Comparison of ENCODE assay signal across 12 cellular contexts in the genomic region with DNA sequence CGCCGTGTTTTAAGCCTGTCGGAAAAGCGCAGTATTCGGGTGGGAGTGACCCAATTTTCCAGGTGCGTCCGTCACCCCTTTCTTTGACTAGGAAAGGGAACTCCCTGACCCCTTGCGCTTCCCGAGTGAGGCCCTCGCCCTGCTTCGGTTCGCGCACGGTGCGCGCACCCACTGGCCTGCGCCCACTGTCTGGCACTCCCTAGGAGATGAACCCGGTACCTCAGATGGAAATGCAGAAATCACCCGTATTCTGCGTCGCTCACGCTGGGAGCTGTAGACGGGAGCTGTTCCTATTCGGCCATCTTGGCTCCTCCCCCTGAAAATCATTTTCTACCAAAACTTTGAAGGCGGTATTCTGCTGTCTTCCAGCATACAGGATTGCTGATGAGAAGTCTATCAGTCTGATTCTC. TPM values are rescaled to one million over a fixed set of nuclear protein-coding genes. Genes with fewer than 3 reads are reported as not detected.
DNase-seq lines count a peak whose midpoint lies in the region; ATAC-seq and TF ChIP-seq lines count a peak whose summit lies in the region.
"Not testable (repeated sequence)": the region's sequence is repeated elsewhere in the genome, so short reads cannot be mapped to it uniquely, and the experiment has no call there.
"Had no signal": no experiment of that assay in that cellular context is flagged by ENCODE, and none has a peak within 500 bp of the region (broad histone marks: within the 10 kb centered on the region; RNA-seq: fewer than 3 reads in every experiment).

No MANE protein-coding gene starts in this region.

- not testable (repeated sequence) for H3K4me1 Mint-ChIP-seq in Calu3 (ENCODE audit: low read depth, unreplicated experiment); activated CD4-positive, alpha-beta T cell treated with anti-CD3 and anti-CD28 coated beads for 36 hours; MCF 10A (ENCODE audit: insufficient read depth, unreplicated experiment); osteocyte (ENCODE audit: unreplicated experiment)

- 17% methylated on average over 25 of the region's 25 CpGs for WGBS in HUES64
- WGBS in mesenchymal stem cell, result 59% methylated on average over 24 of the region's 25 CpGs

- H2BK15ac ChIP-seq in mesenchymal stem cell (ENCODE audit: low read depth, poor library complexity, severe bottlenecking), result not testable (repeated sequence)

- BruUV-seq in Calu3 (replicated peaks; lab: Mats Ljungman, UMichigan); MCF 10A (replicated peaks; lab: Mats Ljungman, UMichigan): not testable (repeated sequence)

- not testable (repeated sequence) for H3K79me1 ChIP-seq in mesenchymal stem cell (replicated peaks; ENCODE audit: low read length, poor library complexity, severe bottlenecking)

- H3K27ac ChIP-seq in HUES64 (ENCODE audit: low read depth, low read length); cardiac muscle cell; mesenchymal stem cell (ENCODE audit: low read length, poor library complexity, severe bottlenecking): not testable (repeated sequence)

- H3K9me3 ChIP-seq in HUES64 (ENCODE audit: insufficient read depth, low read depth, low read length); cardiac muscle cell (ENCODE audit: low read depth); mesenchymal stem cell (ENCODE audit: control insufficient read depth, low read length): not testable (repeated sequence)

- H3K4ac ChIP-seq in mesenchymal stem cell (ENCODE audit: low read depth in 1 of 2, low read length in 2 of 2), result not testable (repeated sequence)

- not testable (repeated sequence) for H3K14ac ChIP-seq in mesenchymal stem cell (ENCODE audit: low read length in 2 of 2)

- POLR2A ChIA-PET in activated CD4-positive, alpha-beta T cell treated with anti-CD3 and anti-CD28 coated beads for 36 hours (lab: Charles Lee); MCF 10A (lab: Yijun Ruan, JAX): not testable (repeated sequence)

- CTCF ChIA-PET in Calu3 (lab: Charles Lee); activated CD4-positive, alpha-beta T cell treated with anti-CD3 and anti-CD28 coated beads for 36 hours (lab: Charles Lee): not testable (repeated sequence)
- CTCF ChIA-PET in MCF 10A (lab: Yijun Ruan, JAX), result interaction anchor here (0.7 to 2.2 kb wide), 5 partner anchors 16 to 27 kb away, joined by 3 to 6 read pairs (median 5); no protein-coding TSS in a partner anchor

- H3K4me1 ChIP-seq in HUES64 (ENCODE audit: insufficient read depth, low read length) (peaks cover 17% of the 10 kb centered on the region; the same call in 1 of the 2 replicates), cardiac muscle cell (ENCODE audit: low read depth) (peaks cover 11% of the 10 kb centered on the region)
- H3K4me1 ChIP-seq in mesenchymal stem cell (ENCODE audit: control insufficient read depth, insufficient read depth, low read depth, low read length), result not testable (repeated sequence)

- not testable (repeated sequence) for H3K9me3 Mint-ChIP-seq in Calu3 (ENCODE audit: low read depth, unreplicated experiment); activated CD4-positive, alpha-beta T cell treated with anti-CD3 and anti-CD28 coated beads for 36 hours (ENCODE audit: low read depth); MCF 10A (ENCODE audit: unreplicated experiment); osteocyte (ENCODE audit: unreplicated experiment)

- H4K91ac ChIP-seq in mesenchymal stem cell (ENCODE audit: low read length), result peak overlapping the region; percentile 68

- not testable (repeated sequence) for H2BK120ac ChIP-seq in mesenchymal stem cell (ENCODE audit: low read depth, low read length)

- H3K27ac Mint-ChIP-seq in Calu3 (ENCODE audit: unreplicated experiment) (peak overlapping the region; percentile 74), MCF 10A (ENCODE audit: low read depth, unreplicated experiment) (peak overlapping the region; percentile 66)
- not testable (repeated sequence) for H3K27ac Mint-ChIP-seq in activated CD4-positive, alpha-beta T cell treated with anti-CD3 and anti-CD28 coated beads for 36 hours; osteocyte (ENCODE audit: unreplicated experiment)

- not testable (repeated sequence) for H3K18ac ChIP-seq in mesenchymal stem cell (ENCODE audit: low read depth in 1 of 2, low read length in 2 of 2)

- H3K23ac ChIP-seq in mesenchymal stem cell (ENCODE audit: low read length in 2 of 2), result not testable (repeated sequence)

- not testable (repeated sequence) for H3K27me3 Mint-ChIP-seq in Calu3 (ENCODE audit: unreplicated experiment); activated CD4-positive, alpha-beta T cell treated with anti-CD3 and anti-CD28 coated beads for 36 hours; MCF 10A (ENCODE audit: insufficient read depth, unreplicated experiment)
- peaks cover 44% of the 10 kb centered on the region for H3K27me3 Mint-ChIP-seq in osteocyte (ENCODE audit: unreplicated experiment)

- TF ChIP-seq CTCF in Calu3 (IDR thresholded peaks at IDR 0.05; ENCODE audit: unreplicated experiment); MCF 10A (IDR thresholded peaks at IDR 0.05; ENCODE audit: unreplicated experiment); cardiac muscle cell (IDR thresholded peaks at IDR 0.05; ENCODE audit: low read depth, low read length); osteocyte (IDR thresholded peaks at IDR 0.05): not testable (repeated sequence)

- H2AFZ ChIP-seq in mesenchymal stem cell (ENCODE audit: low read depth, low read length), result peak overlapping the region; percentile 27

- H3K4me2 ChIP-seq in mesenchymal stem cell (ENCODE audit: low read length, poor library complexity, severe bottlenecking), result not testable (repeated sequence)

- H3K27me3 ChIP-seq in HUES64 (ENCODE audit: insufficient read depth, low read length); cardiac muscle cell: not testable (repeated sequence)
- peaks cover 9 to 18% of the 10 kb centered on the region in 2 experiments for H3K27me3 ChIP-seq in mesenchymal stem cell (ENCODE audit: control insufficient read depth in 1 of 2, insufficient read depth in 1 of 2, low read length in 2 of 2)

- H2BK12ac ChIP-seq in mesenchymal stem cell (ENCODE audit: low read length in 2 of 2), result not testable (repeated sequence)

- H3K9ac ChIP-seq in HUES64 (ENCODE audit: low read depth, low read length), result peak overlapping the region; percentile 84
- not testable (repeated sequence) for H3K9ac ChIP-seq in mesenchymal stem cell (ENCODE audit: low read length)

- ATAC-seq in activated CD4-positive, alpha-beta T cell treated with anti-CD3 and anti-CD28 coated beads for 36 hours, result not testable (repeated sequence)

- DNase-seq in Calu3 (peak; percentile 40), NCI-H748 (lab: John Stamatoyannopoulos, UW; ENCODE audit: unreplicated experiment) (peak; percentile 61), MCF 10A (ENCODE audit: unreplicated experiment) (peak; percentile 6)
- DNase-seq in activated CD4-positive, alpha-beta T cell treated with anti-CD3 and anti-CD28 coated beads for 36 hours; cardiac muscle cell (ENCODE audit: low read depth in 1 of 2, low spot score in 1 of 2); mesenchymal stem cell; osteocyte (ENCODE audit: extremely low spot score, unreplicated experiment): not testable (repeated sequence)

- H3K36me3 ChIP-seq in HUES64 (ENCODE audit: insufficient read depth, low read length); cardiac muscle cell; mesenchymal stem cell (ENCODE audit: control insufficient read depth in 1 of 2, insufficient read depth in 2 of 2, low read depth in 1 of 2, low read length in 2 of 2): not testable (repeated sequence)

- intact Hi-C loops in Calu3 (cut with micrococcal nuclease; ENCODE audit: unreplicated experiment); activated CD4-positive, alpha-beta T cell treated with anti-CD3 and anti-CD28 coated beads for 36 hours (cut with DNase I, micrococcal nuclease); MCF 10A (cut with micrococcal nuclease): not testable (repeated sequence)

- peak overlapping the region; percentile 60 for H4K8ac ChIP-seq in mesenchymal stem cell (ENCODE audit: low read length)

- H2BK5ac ChIP-seq in mesenchymal stem cell (ENCODE audit: low read depth, low read length, poor library complexity, severe bottlenecking), result not testable (repeated sequence)

- H3K4me3 ChIP-seq in HUES64 (ENCODE audit: low read length) (peak overlapping the region; percentile 65), cardiac muscle cell (peak overlapping the region; percentile 2)
- H3K4me3 ChIP-seq in mesenchymal stem cell (ENCODE audit: insufficient read depth in 1 of 2, low read depth in 1 of 2, low read length in 2 of 2), result not testable (repeated sequence)

- H2AK5ac ChIP-seq in mesenchymal stem cell (ENCODE audit: low read length, severe bottlenecking), result not testable (repeated sequence)

- H3K4me3 Mint-ChIP-seq in Calu3 (ENCODE audit: low read depth, unreplicated experiment) (peak overlapping the region; percentile 93), MCF 10A (ENCODE audit: unreplicated experiment) (peak overlapping the region; percentile 81), osteocyte (ENCODE audit: unreplicated experiment) (peak overlapping the region; percentile 85)
- H3K4me3 Mint-ChIP-seq in activated CD4-positive, alpha-beta T cell treated with anti-CD3 and anti-CD28 coated beads for 36 hours, result peak overlapping the region; percentile 55

- not testable (repeated sequence) for H3K36me3 Mint-ChIP-seq in Calu3 (ENCODE audit: insufficient read depth, unreplicated experiment); activated CD4-positive, alpha-beta T cell treated with anti-CD3 and anti-CD28 coated beads for 36 hours (ENCODE audit: low read depth); MCF 10A (ENCODE audit: insufficient read depth, unreplicated experiment); osteocyte (ENCODE audit: unreplicated experiment)

RNA-seq across cellular contexts. Expression of a gene that starts 40.4 kb away (rescaled TPM):
- total RNA-seq in Calu3 (2022) (72.4 and 75.6 TPM in 2 replicates), MCF 10A (2022) (33.0 TPM in 2 replicates), cardiac muscle cell (25.5 and 34.6 TPM in 2 replicates), osteocyte (55.5 and 57.1 TPM in 2 replicates)
- polyA plus RNA-seq in HUES64 (2013, experiment 1 of 2), result 16.5 TPM
- 20.4 TPM for polyA plus RNA-seq in HUES64 (2013, experiment 2 of 2)
- 10 to 100 TPM; 29.9 to 33.5 TPM for total RNA-seq in activated CD4-positive, alpha-beta T cell treated with anti-CD3 and anti-CD28 coated beads for 36 hours
- polyA plus RNA-seq in cardiac muscle cell, result 14.3 and 15.9 TPM in 2 replicates
- 28.5 TPM for polyA plus RNA-seq in mesenchymal stem cell (2013, experiment 1 of 2)
- polyA plus RNA-seq in mesenchymal stem cell (2013, experiment 2 of 2), result 28.5 TPM

RNA-seq across cellular contexts. Expression of a gene that starts 59.7 kb away (rescaled TPM):
- total RNA-seq in Calu3 (2022), result 3.8 and 5.8 TPM in 2 replicates
- 1.2 TPM for polyA plus RNA-seq in HUES64 (2013, experiment 1 of 2)
- polyA plus RNA-seq in HUES64 (2013, experiment 2 of 2), result 2.3 TPM
- total RNA-seq in activated CD4-positive, alpha-beta T cell treated with anti-CD3 and anti-CD28 coated beads for 36 hours, result not detected
- not detected in 2 replicates for total RNA-seq in MCF 10A (2022)
- 26.8 and 35.6 TPM in 2 replicates for total RNA-seq in cardiac muscle cell
- polyA plus RNA-seq in cardiac muscle cell, result 19.9 and 34.3 TPM in 2 replicates
- 2.8 TPM for polyA plus RNA-seq in mesenchymal stem cell (2013, experiment 1 of 2)
- polyA plus RNA-seq in mesenchymal stem cell (2013, experiment 2 of 2), result 3.4 TPM
- not detected in 2 replicates for total RNA-seq in osteocyte
- total RNA-seq: activated CD8-positive, alpha-beta T cell treated with anti-CD3 and anti-CD28 coated beads for 36 hours; activated naive CD8-positive, alpha-beta T cell treated with anti-CD3 and anti-CD28 coated beads, Interleukin-2, amount 10 ng/mL, durations not matched to agents 7 days and 5 days; astrocyte; CD4-positive, CD25-positive, alpha-beta regulatory T cell had no signal
- polyA plus RNA-seq: CD4-positive, CD25-positive, alpha-beta regulatory T cell had no signal
